Comparison of ENCODE assay signal across 23 cellular contexts in the genomic region with DNA sequence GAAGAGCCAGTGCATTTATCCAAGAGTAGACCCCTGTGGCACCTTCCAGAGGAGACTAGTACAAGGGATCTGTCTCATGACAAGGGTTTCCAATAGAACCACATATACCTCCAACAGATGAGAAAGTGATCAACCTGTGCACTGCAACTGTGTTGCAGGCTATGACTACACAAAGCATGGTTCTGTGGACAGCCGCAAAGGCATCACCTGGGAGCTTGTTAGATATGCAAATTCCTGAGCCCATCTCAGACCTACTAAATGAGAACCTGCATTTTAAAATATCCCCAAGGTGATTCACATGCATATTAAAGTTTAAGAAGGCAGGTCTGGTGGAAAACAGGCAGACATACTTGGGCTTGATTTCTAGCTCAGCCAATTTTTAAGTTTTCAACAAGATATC.
"Had no signal": no experiment of that assay in that cellular context is flagged by ENCODE, and none has a peak within 500 bp of the region (broad histone marks: within the 10 kb centered on the region; RNA-seq: fewer than 3 reads in every experiment).

No MANE protein-coding gene starts in this region.

- H3K9me3 ChIP-seq: spleen, testis, upper lobe of left lung had no signal

- H3K36me3 ChIP-seq: upper lobe of left lung had no signal

- H3K27me3 ChIP-seq: spleen, testis, upper lobe of left lung had no signal

- H3K27ac ChIP-seq: epithelial cell of prostate, spleen, testis, upper lobe of left lung had no signal

- H3K9me3 Mint-ChIP-seq: mesothelial cell of epicardium had no signal

- ATAC-seq: activated CD8-positive, alpha-beta memory T cell treated with anti-CD3 and anti-CD28 coated beads, Interleukin-2, amount 10 ng/mL, durations not matched to agents 7 days and 5 days had no signal

- DNase-seq: activated CD4-positive, alpha-beta T cell treated with anti-CD3 and anti-CD28 coated beads for 1 hour; activated CD4-positive, alpha-beta T cell treated with anti-CD3 and anti-CD28 coated beads, Interleukin-2, amount 50 U/mL, for 48 hours; activated CD8-positive, alpha-beta memory T cell treated with anti-CD3 and anti-CD28 coated beads, Interleukin-2, amount 10 ng/mL, durations not matched to agents 7 days and 5 days; anterior cingulate cortex; caudate nucleus; foreskin fibroblast; glutamatergic neuron; hypothalamus; islet precursor cell; left colon; occipital lobe; posterior cingulate gyrus; retina; spleen; stimulated activated CD8-positive, alpha-beta memory T cell treated with anti-CD3 and anti-CD28 coated beads, Interleukin-4, amount 100 ng/mL, for 48 hours; testis; upper lobe of left lung had no signal

- H3K27me3 Mint-ChIP-seq: activated CD8-positive, alpha-beta memory T cell treated with anti-CD3 and anti-CD28 coated beads, Interleukin-2, amount 10 ng/mL, durations not matched to agents 7 days and 5 days; brain had no signal

- H3K36me3 Mint-ChIP-seq: brain had no signal

- H3K27ac Mint-ChIP-seq: activated CD8-positive, alpha-beta memory T cell treated with anti-CD3 and anti-CD28 coated beads, Interleukin-2, amount 10 ng/mL, durations not matched to agents 7 days and 5 days; activated T-helper 2 cell treated with anti-CD3 and anti-CD28 coated beads, Interferon-gamma antibody, Interleukin-2, Interleukin-4, amounts not matched to agents 10 μg/mL and 5 μg/mL and 100 μg/mL, durations not matched to agents 14 hours and 24 hours and 36 hours; brain; mesothelial cell of epicardium; T-helper 1 cell treated with Interleukin-12 subunit alpha and Interleukin-12 subunit beta and Interleukin-4 antibody, amounts not matched to agents 30 μg/mL and 1 μg/mL, for 36 hours had no signal

- H3K4me3 Mint-ChIP-seq: activated CD8-positive, alpha-beta memory T cell treated with anti-CD3 and anti-CD28 coated beads, Interleukin-2, amount 10 ng/mL, durations not matched to agents 7 days and 5 days; brain; mesothelial cell of epicardium; T-helper 1 cell treated with Interleukin-12 subunit alpha and Interleukin-12 subunit beta and Interleukin-4 antibody, amounts not matched to agents 30 μg/mL and 1 μg/mL, for 36 hours had no signal

- H3K4me3 ChIP-seq: lung, spleen, testis, upper lobe of left lung had no signal
